Comparison of ENCODE assay signal across 8 cellular contexts in genomic region chr6:152124432-152125074, GRCh38.
A peak's percentile ranks its signal among the peaks of the same experiment; 100 is the strongest.
DNase-seq lines count a peak whose midpoint lies in the region; ATAC-seq and FAIRE-seq lines count a peak whose summit lies in the region.

No MANE protein-coding gene starts in this region.

- no peaks in the 10 kb centered on the region for H3K9me2 ChIP-seq in Karpas-422 (replicated peaks; ENCODE audit: insufficient read depth, low read length)

- H3K9ac ChIP-seq in Karpas-422 (ENCODE audit: low read length) = no peak overlapping the region

- H3K27me3 ChIP-seq in Karpas-422 (ENCODE audit: low read length) = no peaks in the 10 kb centered on the region

- peaks cover 35% of the 10 kb centered on the region; the same call in 1 of the 2 replicates for H3K36me3 ChIP-seq in Karpas-422 (ENCODE audit: insufficient read depth, low read length)

- peak; percentile 52 for ATAC-seq in GM19467 (IDR thresholded peaks at IDR 0.05; ENCODE audit: unreplicated experiment)

- no peak overlapping the region for H3K4me2 ChIP-seq in Karpas-422 (ENCODE audit: low read depth, low read length, poor library complexity, severe bottlenecking)

- H3K27ac ChIP-seq in Karpas-422 (ENCODE audit: low read length) = no peak overlapping the region

- DNase-seq in DMS153 treated with DMSO at 0.1 percent for 48 hours (lab: John Stamatoyannopoulos, UW; ENCODE audit: unreplicated experiment) (peak; percentile 72), Karpas-422 (peak; percentile 80), globus pallidus (ENCODE audit: low spot score) (peak; percentile 47), retina (peak; percentile 13), islet precursor cell (no peak), NCI-H128 (lab: John Stamatoyannopoulos, UW; ENCODE audit: unreplicated experiment) (no peak)

- no peak overlapping the region for H2AFZ ChIP-seq in Karpas-422 (ENCODE audit: low read length)

- no peak overlapping the region for H3K4me3 ChIP-seq in Karpas-422 (ENCODE audit: low read length)

- no peaks in the 10 kb centered on the region for H3K79me2 ChIP-seq in Karpas-422 (ENCODE audit: low read length)

- no peaks in the 10 kb centered on the region for H3K9me3 ChIP-seq in Karpas-422 (ENCODE audit: low read length)

- H3K4me1 ChIP-seq in Karpas-422 (ENCODE audit: low read length) = no peaks in the 10 kb centered on the region

- peak; percentile 83 for FAIRE-seq in TTC549 (lab: Jason Lieb, UNC)

- no peaks in the 10 kb centered on the region for H4K20me1 ChIP-seq in Karpas-422 (ENCODE audit: insufficient read depth, low read depth, low read length)

Comparison
In these comparisons a context has a peak if more than half of its experiments do, and no peak if none do; other contexts are left out.
1. DNase-seq: peak in DMS153 treated with DMSO at 0.1 percent for 48 hours (single experiment), Karpas-422 (single experiment), globus pallidus (single experiment) and retina (single experiment); none in islet precursor cell (single experiment) and NCI-H128 (single experiment).